Comparison of ENCODE assay signal across 14 cellular contexts in the genomic region with DNA sequence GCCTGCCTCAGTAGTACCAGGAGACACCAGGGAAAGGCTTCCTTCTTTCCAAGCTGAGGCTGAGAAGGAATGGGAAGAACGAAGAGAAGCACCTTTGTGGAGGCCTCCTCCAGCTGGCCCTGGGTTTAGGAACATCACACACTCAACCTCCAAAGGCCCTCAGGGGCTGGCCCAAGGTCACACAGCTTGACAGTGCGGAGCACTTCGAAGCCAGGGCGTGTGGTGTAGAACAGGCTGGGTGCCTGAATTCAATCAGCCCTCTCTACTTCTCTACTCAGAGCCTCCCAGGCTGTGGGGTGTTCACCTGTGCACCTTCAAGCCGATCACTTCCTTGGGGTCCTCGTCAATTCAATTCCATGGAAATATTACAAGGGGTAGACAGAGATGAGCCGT. TPM values are rescaled to one million over a fixed set of nuclear protein-coding genes. Genes with fewer than 3 reads are reported as not detected.
DNase-seq lines count a peak whose midpoint lies in the region; ATAC-seq, FAIRE-seq and TF ChIP-seq lines count a peak whose summit lies in the region.
"Had no signal": no experiment of that assay in that cellular context is flagged by ENCODE, and none has a peak within 500 bp of the region (broad histone marks: within the 10 kb centered on the region; RNA-seq: fewer than 3 reads in every experiment).

No MANE protein-coding gene starts in this region.

- ATAC-seq in HG03571 (IDR thresholded peaks at IDR 0.05; ENCODE audit: unreplicated experiment) = no peak
- ATAC-seq: activated naive CD8-positive, alpha-beta T cell treated with anti-CD3 and anti-CD28 coated beads, Interleukin-2, amount 50 U/mL, for 24 hours had no signal

- H3K4me3 ChIP-seq in HEK293 (ENCODE audit: low read depth, low read length) (peak overlapping the region; percentile 16), kidney (ENCODE audit: low read length in 2 of 2) (peak overlapping the region; percentile 62 to 88), smooth muscle cell (no peak overlapping the region), stomach (peak overlapping the region in 1 of 4 donors; percentile 35)

- peaks cover 0 to 5% (median 0%) of the 10 kb centered on the region in 5 experiments for H3K9me3 Mint-ChIP-seq in brain
- H3K9me3 Mint-ChIP-seq: activated naive CD8-positive, alpha-beta T cell treated with anti-CD3 and anti-CD28 coated beads, Interleukin-2, amount 50 U/mL, for 24 hours; CD4-positive, alpha-beta memory T cell had no signal

- FAIRE-seq in kidney (lab: Jason Lieb, UNC) = no peak

- H4K20me1 ChIP-seq in smooth muscle cell (ENCODE audit: low read depth) = no peaks in the 10 kb centered on the region

- H3K27me3 Mint-ChIP-seq in brain = peaks cover 6% of the 10 kb centered on the region

- TF ChIP-seq CTCF in HEK293 (tag by site-specific recombination; IDR thresholded peaks at IDR 0.05) (no peak), brain (conservative IDR thresholded peaks at IDR 0.05) (no peak), kidney (IDR thresholded peaks at IDR 0.05; ENCODE audit: borderline replicate concordance, extremely low read depth, insufficient read depth) (no peak), smooth muscle cell (IDR thresholded peaks at IDR 0.05; ENCODE audit: borderline replicate concordance, insufficient read depth, poor library complexity, severe bottlenecking) (no peak), stomach (IDR thresholded peaks at IDR 0.05) (no peak)

- POLR2A ChIA-PET in HEK293 (lab: Yijun Ruan, JAX) = interaction anchor here (0.9 to 12.8 kb wide), 9 partner anchors 10 to 114 kb away, joined by 4 to 105 read pairs (median 7); a partner anchor contains a TSS

- H3K9me3 ChIP-seq in HEK293 (ENCODE audit: control insufficient read depth, insufficient read depth, low read depth, low read length) = no peaks in the 10 kb centered on the region
- H3K9me3 ChIP-seq in kidney (ENCODE audit: control insufficient read depth in 1 of 2, low read length in 2 of 2) = no peaks in the 10 kb centered on the region
- no peaks in the 10 kb centered on the region for H3K9me3 ChIP-seq in smooth muscle cell (replicated peaks; ENCODE audit: low read depth)
- no peaks in the 10 kb centered on the region for H3K9me3 ChIP-seq in stomach

- TF ChIP-seq POLR2A in stomach (IDR thresholded peaks at IDR 0.05) = no peak

- H3K36me3 ChIP-seq in HEK293 (ENCODE audit: control insufficient read depth in 2 of 2, insufficient read depth in 1 of 2, low read length in 2 of 2) = no peaks in the 10 kb centered on the region
- no peaks in the 10 kb centered on the region for H3K36me3 ChIP-seq in kidney (ENCODE audit: control insufficient read depth in 1 of 2, insufficient read depth in 2 of 2, low read length in 2 of 2)
- H3K36me3 ChIP-seq in smooth muscle cell (ENCODE audit: low read depth) = no peaks in the 10 kb centered on the region
- H3K36me3 ChIP-seq in stomach = no peaks in the 10 kb centered on the region

- H3K4me1 ChIP-seq in HEK293 (ENCODE audit: control insufficient read depth, insufficient read depth, low read length) (peaks cover 3% of the 10 kb centered on the region), kidney (ENCODE audit: control insufficient read depth in 1 of 2, insufficient read depth in 1 of 2, low read depth in 1 of 2, low read length in 2 of 2) (peaks cover 15 to 21% of the 10 kb centered on the region in 2 donors), smooth muscle cell (ENCODE audit: low read depth) (peaks cover 17% of the 10 kb centered on the region), stomach (peaks cover 11 to 57% (median 34%) of the 10 kb centered on the region in 4 donors)

- WGBS in smooth muscle cell (ENCODE audit: low lambda C conversion rate) = 66% methylated on average over 7 of the region's 7 CpGs
- 56 to 73% (median 65%) methylated on average over 7 of the region's 7 CpGs for WGBS in stomach, 5 donors

- H3K27ac ChIP-seq in HEK293 (ENCODE audit: extremely low read depth, low read depth, low read length) = no peak overlapping the region
- H3K27ac ChIP-seq in kidney (ENCODE audit: low read depth in 2 of 2, low read length in 2 of 2) = peak overlapping the region; percentile 20 to 92
- peak overlapping the region; percentile 69 for H3K27ac ChIP-seq in smooth muscle cell (ENCODE audit: low read depth)
- peak overlapping the region in 2 of 5 donors; percentile 72 to 80 for H3K27ac ChIP-seq in stomach

- CTCF ChIA-PET in HEK293 (lab: Yijun Ruan, JAX) = interaction anchor here (0.6 to 2.0 kb wide), 4 partner anchors 16 to 156 kb away, joined by 3 to 15 read pairs (median 4); a partner anchor contains a TSS

- no peak for DNase-seq in kidney
- no peak for DNase-seq in smooth muscle cell (lab: John Stamatoyannopoulos, UW; ENCODE audit: unreplicated experiment)
- no peak for DNase-seq in stomach
- DNase-seq in HK-2 (ENCODE audit: unreplicated experiment) = no peak
- DNase-seq in NCI-H2227 treated with DMSO at 0.1 percent for 48 hours (lab: John Stamatoyannopoulos, UW) = no peak
- DNase-seq: activated naive CD8-positive, alpha-beta T cell treated with anti-CD3 and anti-CD28 coated beads, Interleukin-2, amount 50 U/mL, for 24 hours; CD4-positive, alpha-beta memory T cell; effector memory CD4-positive, alpha-beta T cell; left colon; NCI-H510A treated with DMSO at 0.1 percent for 48 hours; stimulated activated CD4-positive, alpha-beta T cell treated with anti-CD3 and anti-CD28 coated beads, Interleukin-2, amount 100 ng/mL, for 24 hours had no signal

- H3K27ac Mint-ChIP-seq in brain = peak overlapping the region; percentile 87 to 98 (median 96)
- H3K27ac Mint-ChIP-seq: activated naive CD8-positive, alpha-beta T cell treated with anti-CD3 and anti-CD28 coated beads, Interleukin-2, amount 50 U/mL, for 24 hours; CD4-positive, alpha-beta memory T cell had no signal

- intact Hi-C loops in kidney (cut with DNase I) (no loop called here), stomach (cut with DNase I; ENCODE audit: low total_unique reads) (no loop called here)

- H3K9ac ChIP-seq in kidney (ENCODE audit: low read length in 2 of 2) (peak overlapping the region in 1 of 2 donors; percentile 89), smooth muscle cell (ENCODE audit: low read depth) (no peak overlapping the region)

- H2AFZ ChIP-seq in smooth muscle cell (ENCODE audit: low read depth) = no peak overlapping the region

- TF ChIP-seq EP300 in stomach (IDR thresholded peaks at IDR 0.05) = no peak

- H3K4me1 Mint-ChIP-seq in brain = peaks cover 93% of the 10 kb centered on the region
- H3K4me1 Mint-ChIP-seq: CD4-positive, alpha-beta memory T cell had no signal

- H3K27me3 ChIP-seq in smooth muscle cell (ENCODE audit: low read depth) (no peaks in the 10 kb centered on the region), stomach (peaks cover 0 to 11% (median 5%) of the 10 kb centered on the region in 3 donors)

- peaks cover 3% of the 10 kb centered on the region for H3K36me3 Mint-ChIP-seq in brain
- H3K36me3 Mint-ChIP-seq: CD4-positive, alpha-beta memory T cell had no signal

- no peaks in the 10 kb centered on the region for H3K79me2 ChIP-seq in smooth muscle cell (ENCODE audit: low read depth)

- peak overlapping the region; percentile 80 for H3K4me2 ChIP-seq in smooth muscle cell

- peak overlapping the region; percentile 84 to 98 (median 89) for H3K4me3 Mint-ChIP-seq in brain
- H3K4me3 Mint-ChIP-seq: activated naive CD8-positive, alpha-beta T cell treated with anti-CD3 and anti-CD28 coated beads, Interleukin-2, amount 50 U/mL, for 24 hours; CD4-positive, alpha-beta memory T cell had no signal

- peaks cover 6% of the 10 kb centered on the region for H3F3A ChIP-seq in smooth muscle cell (ENCODE audit: low read depth)

TF ChIP-seq in HEK293, 187 proteins besides CTCF, POLR2A, EP300 and RAD21 (continues in another document):
- TF ChIP-seq ZBTB7A (tag by site-specific recombination; IDR thresholded peaks at IDR 0.05; ENCODE audit: low read depth) (no peak), ZNF423 (tag by site-specific recombination; IDR thresholded peaks at IDR 0.05) (no peak), ZNF777 (tag by site-specific recombination; IDR thresholded peaks at IDR 0.05; ENCODE audit: borderline replicate concordance) (no peak), ZNF501 (tag by site-specific recombination; IDR thresholded peaks at IDR 0.05) (no peak), ZNF140 (tag by site-specific recombination; IDR thresholded peaks at IDR 0.05) (no peak)
- TF ChIP-seq, protein P1, sequence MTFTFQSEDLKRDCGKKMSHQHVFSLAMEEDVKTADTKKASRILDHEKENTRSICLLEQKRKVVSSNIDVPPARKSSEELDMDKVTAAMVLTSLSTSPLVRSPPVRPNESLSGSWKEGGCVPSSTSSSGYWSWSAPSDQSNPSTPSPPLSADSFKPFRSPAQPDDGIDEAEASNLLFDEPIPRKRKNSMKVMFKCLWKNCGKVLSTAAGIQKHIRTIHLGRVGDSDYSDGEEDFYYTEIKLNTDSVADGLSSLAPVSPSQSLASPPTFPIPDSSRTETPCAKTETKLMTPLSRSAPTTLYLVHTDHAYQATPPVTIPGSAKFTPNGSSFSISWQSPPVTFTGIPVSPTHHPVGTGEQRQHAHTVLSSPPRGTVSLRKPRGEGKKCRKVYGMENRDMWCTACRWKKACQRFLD (tag by site-specific recombination; IDR thresholded peaks at IDR 0.05) = no peak
- TF ChIP-seq, protein P2, sequence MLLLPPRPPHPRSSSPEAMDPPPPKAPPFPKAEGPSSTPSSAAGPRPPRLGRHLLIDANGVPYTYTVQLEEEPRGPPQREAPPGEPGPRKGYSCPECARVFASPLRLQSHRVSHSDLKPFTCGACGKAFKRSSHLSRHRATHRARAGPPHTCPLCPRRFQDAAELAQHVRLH (tag by site-specific recombination; IDR thresholded peaks at IDR 0.05) = no peak

RNA-seq across cellular contexts. Expression of a gene that starts 0.7 kb away (rescaled TPM):
- polyA plus RNA-seq in brain (ENCODE audit: insufficient read depth, low read depth, low replicate concordance) = 9.6 TPM
- total RNA-seq in kidney = 7.8 TPM
- 47.1 TPM for polyA plus RNA-seq in kidney (ENCODE audit: insufficient read depth, low read depth, low replicate concordance)
- 2.9 and 3.1 TPM in 2 replicates for total RNA-seq in smooth muscle cell
- 5.9 and 9.1 TPM in 2 replicates for polyA plus RNA-seq in smooth muscle cell
- 1 to 10 TPM in 3 of 5 donors, under 1 TPM in 1, not detected in 1; 0.89 to 6.5 (median 1.4) TPM for total RNA-seq in stomach
- 1 to 10 TPM; 1.8 to 5.5 (median 2.8) TPM for polyA plus RNA-seq in stomach
- total RNA-seq: CD4-positive, alpha-beta memory T cell had no signal
- polyA plus RNA-seq: CD4-positive, alpha-beta memory T cell had no signal

RNA-seq across cellular contexts. Expression of a gene that starts 15.8 kb away (rescaled TPM):
- 39.3 TPM for polyA plus RNA-seq in brain (ENCODE audit: insufficient read depth, low read depth, low replicate concordance)
- total RNA-seq in kidney = 39.4 TPM
- 37.4 TPM for polyA plus RNA-seq in kidney (ENCODE audit: insufficient read depth, low read depth, low replicate concordance)
- total RNA-seq in smooth muscle cell = 10.9 and 12.1 TPM in 2 replicates
- polyA plus RNA-seq in smooth muscle cell = 20.3 and 26.7 TPM in 2 replicates
- 10 to 100 TPM in 2 of 5 donors, 1 to 10 TPM in 3; 2.6 to 13.4 (median 7.1) TPM for total RNA-seq in stomach
- 10 to 100 TPM; 16.6 to 21.7 (median 16.7) TPM for polyA plus RNA-seq in stomach

RNA-seq across cellular contexts. Expression of a gene that starts 29.5 kb away (rescaled TPM):
- polyA plus RNA-seq in brain (ENCODE audit: insufficient read depth, low read depth, low replicate concordance) (65.2 TPM), kidney (ENCODE audit: insufficient read depth, low read depth, low replicate concordance) (127 TPM), smooth muscle cell (71.9 and 87.3 TPM in 2 replicates), stomach (100 to 1,000 TPM in 2 of 3 donors, 10 to 100 TPM in 1; 54.6 to 126 (median 102) TPM)
- total RNA-seq in kidney (36.4 TPM), smooth muscle cell (19.5 and 24.7 TPM in 2 replicates), stomach (100 to 1,000 TPM in 1 of 5 donors, 10 to 100 TPM in 4; 15.2 to 131 (median 41.9) TPM)
